Comparison of ENCODE assay signal across 15 cellular contexts in genomic region chr12:121522962-121523361, GRCh38. TPM values are rescaled to one million over a fixed set of nuclear protein-coding genes. Genes with fewer than 3 reads are reported as not detected.
DNase-seq lines count a peak whose midpoint lies in the region; ATAC-seq, FAIRE-seq and TF ChIP-seq lines count a peak whose summit lies in the region.
"Had no signal": no experiment of that assay in that cellular context is flagged by ENCODE, and none has a peak within 500 bp of the region (broad histone marks: within the 10 kb centered on the region; RNA-seq: fewer than 3 reads in every experiment).

No MANE protein-coding gene starts in this region.

- H3F3A ChIP-seq in GM23248 (ENCODE audit: insufficient read depth): no peaks in the 10 kb centered on the region

- in situ Hi-C loops in GM23248 (cut with MboI): no loop called here
- in situ Hi-C loops in ACHN (cut with HindIII; ENCODE audit: low pct_ligation_motif_present, low pct_unique_long_range_greater_than_20kb, low sequenced_read_pairs): no loop called here

- H3K36me3 ChIP-seq in mucosa of descending colon (ENCODE audit: low read depth) (no peaks in the 10 kb centered on the region), GM23248 (ENCODE audit: low read depth) (no peaks in the 10 kb centered on the region)

- no peaks in the 10 kb centered on the region for H3K79me2 ChIP-seq in GM23248 (ENCODE audit: insufficient read depth)

- no peaks in the 10 kb centered on the region for H3K4me1 ChIP-seq in mucosa of descending colon (ENCODE audit: low read depth)
- H3K4me1 ChIP-seq in GM23248 (ENCODE audit: insufficient read depth): no peaks in the 10 kb centered on the region
- H3K4me1 ChIP-seq: HAP-1, psoas muscle had no signal

- 91 to 93% methylated on average over 11 of the region's 11 CpGs for WGBS in GM23248 (ENCODE audit: low coverage in 1 of 2, low lambda C conversion rate in 2 of 2, missing lambda C conversion rate in 2 of 2), 2 experiments

- no peak overlapping the region for H3K27ac ChIP-seq in GM23248
- H3K27ac ChIP-seq: psoas muscle, WERI-Rb-1 had no signal

- intact Hi-C loops in mucosa of descending colon (cut with DNase I, micrococcal nuclease): no loop called here

- H3K9me3 ChIP-seq in mucosa of descending colon: no peaks in the 10 kb centered on the region
- H3K9me3 ChIP-seq in GM23248 (ENCODE audit: low read depth): no peaks in the 10 kb centered on the region
- H3K9me3 ChIP-seq: HAP-1, psoas muscle had no signal

- H3K4me2 ChIP-seq in GM23248 (ENCODE audit: unreplicated experiment): no peak overlapping the region

- no peak overlapping the region for H2AFZ ChIP-seq in GM23248

- DNase-seq in GM12865 (ENCODE audit: low read depth) (peak; percentile 89), GM19239 (ENCODE audit: insufficient read length, low spot score) (no peak), NCI-H2171 (lab: John Stamatoyannopoulos, UW) (peak; percentile 39), mucosa of descending colon (no peak), GM23248 (no peak), ACHN (no peak), HUDEP-2 (lab: John Stamatoyannopoulos, UW; ENCODE audit: unreplicated experiment in 76 of 76) (no peak)
- DNase-seq in stimulated activated CD4-positive, alpha-beta T cell treated with anti-CD3 and anti-CD28 coated beads, Interleukin-2, amount 100 ng/mL, for 48 hours: no peak
- DNase-seq: cortex of kidney; NCI-H1417 treated with DMSO at 0.1 percent for 48 hours; psoas muscle; stimulated activated CD4-positive, alpha-beta T cell treated with anti-CD3 and anti-CD28 coated beads, Interleukin-4, amount 100 ng/mL, for 4 hours; stimulated activated naive CD8-positive, alpha-beta T cell treated with anti-CD3 and anti-CD28 coated beads, Interleukin-15, amount 100 ng/mL, for 72 hours; WERI-Rb-1 had no signal

- H3K9ac ChIP-seq in GM23248: no peak overlapping the region

- H3K27me3 ChIP-seq in GM23248 (replicated peaks; ENCODE audit: insufficient read depth): no peaks in the 10 kb centered on the region

- TF ChIP-seq CTCF in GM12865 (IDR thresholded peaks at IDR 0.05; ENCODE audit: insufficient read depth, low read depth, low read length, missing control alignments) (no peak), mucosa of descending colon (IDR thresholded peaks at IDR 0.05) (no peak)

- no peaks in the 10 kb centered on the region for H4K20me1 ChIP-seq in GM23248 (ENCODE audit: insufficient read depth)

- ATAC-seq in mucosa of descending colon: peak; percentile 10
- ATAC-seq: stimulated activated naive CD8-positive, alpha-beta T cell treated with anti-CD3 and anti-CD28 coated beads, Interleukin-15, amount 100 ng/mL, for 72 hours had no signal

- H3K9me2 ChIP-seq in GM23248 (ENCODE audit: insufficient read depth): no peaks in the 10 kb centered on the region

- peak; percentile 86 for FAIRE-seq in GM19239 (lab: Jason Lieb, UNC)

- H3K4me3 ChIP-seq in GM12865 (ENCODE audit: low read depth, low read length) (peak overlapping the region; percentile 38), mucosa of descending colon (no peak overlapping the region), GM23248 (no peak overlapping the region)
- H3K4me3 ChIP-seq: HAP-1, psoas muscle had no signal

RNA-seq across cellular contexts. Expression of gene KDM2B, which starts 57.9 kb away (rescaled TPM):
- total RNA-seq in mucosa of descending colon: 10 to 100 TPM; 17.9 to 24.5 (median 18.3) TPM
- 20.1 and 26.3 TPM in 2 replicates for total RNA-seq in GM23248 (2014; rRNA removed; shearing (Covaris generic))
- 8.2 and 10.6 TPM in 2 replicates for polyA plus RNA-seq in GM23248 (2016; fragmentation: Nextera tagmentation; extraction: Ambion mirVana)

Comparison
In these comparisons a context has a peak if more than half of its experiments do, and no peak if none do; other contexts are left out.
1. DNase-seq: peak in GM12865 (single experiment) and NCI-H2171 (single experiment); none in GM19239 (single experiment), mucosa of descending colon (0 of 3), stimulated activated CD4-positive, alpha-beta T cell treated with anti-CD3 and anti-CD28 coated beads, Interleukin-2, amount 100 ng/mL, for 48 hours (0 of 2), GM23248 (single experiment), ACHN (single experiment) and HUDEP-2 (0 of 76).